In the genomic region with DNA sequence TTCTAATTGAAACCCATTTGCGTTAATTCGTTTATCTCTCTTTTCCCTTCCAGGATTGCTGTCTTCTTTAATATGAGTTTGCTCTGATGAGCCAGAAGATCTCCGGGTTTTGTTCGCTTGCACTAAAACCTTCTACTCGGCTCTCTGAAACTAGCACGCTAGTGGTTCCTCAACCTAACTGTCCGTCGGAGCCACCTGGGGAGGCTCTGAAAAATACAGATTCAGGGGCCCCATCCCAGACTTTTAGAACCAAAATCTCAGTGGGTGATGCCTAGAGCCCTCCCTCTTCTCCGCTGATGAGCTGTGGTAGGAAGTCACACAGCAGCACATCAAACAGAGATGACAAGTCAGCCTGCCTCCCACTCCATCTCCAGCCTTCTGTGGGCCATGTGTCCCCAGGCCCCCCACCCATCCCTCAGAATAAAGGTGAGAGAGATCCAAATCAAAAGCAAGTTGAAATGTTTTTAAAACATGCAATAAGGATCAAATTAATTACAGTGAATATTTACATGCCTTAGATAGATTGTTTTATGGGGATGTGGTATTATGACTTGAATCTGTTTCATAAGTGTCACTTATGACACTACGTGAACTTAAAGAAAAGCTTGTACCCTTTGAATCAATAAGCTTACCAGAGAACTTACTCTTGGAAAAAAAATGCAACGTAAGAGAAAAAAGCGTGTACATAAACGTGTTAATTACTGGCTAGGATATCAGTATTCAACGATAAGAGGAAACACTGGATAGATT, we compare ENCODE assay signal across 21 cellular contexts. TPM values are rescaled to one million over a fixed set of nuclear protein-coding genes. Genes with fewer than 3 reads are reported as not detected.
DNase-seq lines count a peak whose midpoint lies in the region; ATAC-seq and TF ChIP-seq lines count a peak whose summit lies in the region.
"Had no signal": no experiment of that assay in that cellular context is flagged by ENCODE, and none has a peak within 500 bp of the region (broad histone marks: within the 10 kb centered on the region; RNA-seq: fewer than 3 reads in every experiment).

No MANE protein-coding gene starts in this region.

- no peaks in the 10 kb centered on the region for H3K9me3 ChIP-seq in smooth muscle cell (replicated peaks; ENCODE audit: low read depth)

- 93% methylated on average over 14 of the region's 14 CpGs for WGBS in smooth muscle cell (ENCODE audit: low lambda C conversion rate)

- TF ChIP-seq CTCF in RWPE1 (conservative IDR thresholded peaks at IDR 0.05; ENCODE audit: low read depth): no peak
- no peak for TF ChIP-seq CTCF in smooth muscle cell (IDR thresholded peaks at IDR 0.05; ENCODE audit: borderline replicate concordance, insufficient read depth, poor library complexity, severe bottlenecking)

- ATAC-seq in left lobe of liver (no peak), HG03442 (IDR thresholded peaks at IDR 0.05; ENCODE audit: unreplicated experiment) (no peak)
- no peak for ATAC-seq in effector memory CD8-positive, alpha-beta T cell (replicated peaks)
- ATAC-seq: GM12878 had no signal

- no peaks in the 10 kb centered on the region for H3K4me1 ChIP-seq in smooth muscle cell (ENCODE audit: low read depth)

- POLR2A ChIA-PET in RWPE1 (lab: Yijun Ruan, JAX; ENCODE audit: low non-redundant PET): no interaction called here

- H3K4me3 ChIP-seq in smooth muscle cell: no peak overlapping the region
- H3K4me3 ChIP-seq: ascending aorta, GM12878, GM23248 had no signal

- H3K27me3 Mint-ChIP-seq in effector memory CD8-positive, alpha-beta T cell: peaks cover 34 to 46% of the 10 kb centered on the region in 2 donors

- H3K4me2 ChIP-seq in smooth muscle cell: peak overlapping the region; percentile 32

- no peaks in the 10 kb centered on the region for H4K20me1 ChIP-seq in smooth muscle cell (ENCODE audit: low read depth)

- H3K36me3 Mint-ChIP-seq in effector memory CD8-positive, alpha-beta T cell (ENCODE audit: insufficient read depth): no peaks in the 10 kb centered on the region

- H3K4me1 Mint-ChIP-seq in effector memory CD8-positive, alpha-beta T cell (ENCODE audit: low read depth in 2 of 2): no peaks in the 10 kb centered on the region

- no peak overlapping the region for H3K27ac Mint-ChIP-seq in effector memory CD8-positive, alpha-beta T cell
- H3K27ac Mint-ChIP-seq: activated naive CD4-positive, alpha-beta T cell treated with anti-CD3 and anti-CD28 coated beads for 36 hours had no signal

- no peak overlapping the region for H3K4me3 Mint-ChIP-seq in effector memory CD8-positive, alpha-beta T cell
- H3K4me3 Mint-ChIP-seq: activated naive CD4-positive, alpha-beta T cell treated with anti-CD3 and anti-CD28 coated beads for 36 hours had no signal

- peak; percentile 81 for DNase-seq in DMS 273 (lab: John Stamatoyannopoulos, UW; ENCODE audit: unreplicated experiment)
- DNase-seq in RWPE1 (ENCODE audit: low spot score): no peak
- DNase-seq in left lobe of liver (ENCODE audit: low spot score): peak; percentile 26
- no peak for DNase-seq in smooth muscle cell (lab: John Stamatoyannopoulos, UW; ENCODE audit: unreplicated experiment)
- no peak for DNase-seq in NCI-H526 (lab: John Stamatoyannopoulos, UW)
- no peak for DNase-seq in effector memory CD8-positive, alpha-beta T cell
- no peak for DNase-seq in NCI-H82 (lab: John Stamatoyannopoulos, UW)
- DNase-seq: activated CD4-positive, alpha-beta T cell treated with anti-CD3 and anti-CD28 coated beads for 4 hours; activated naive CD4-positive, alpha-beta T cell treated with anti-CD3 and anti-CD28 coated beads for 36 hours; AML-193; cortex of kidney; NCI-H2107; stimulated activated CD4-positive, alpha-beta T cell treated with anti-CD3 and anti-CD28 coated beads, Interleukin-2, amount 100 ng/mL, for 24 hours had no signal

- no peaks in the 10 kb centered on the region for H3F3A ChIP-seq in smooth muscle cell (ENCODE audit: low read depth)

- no peak overlapping the region for H3K9ac ChIP-seq in smooth muscle cell (ENCODE audit: low read depth)
- H3K9ac ChIP-seq: GM23248 had no signal

- H3K27ac ChIP-seq in RWPE1: peak overlapping the region; percentile 61
- H3K27ac ChIP-seq in smooth muscle cell (ENCODE audit: low read depth): no peak overlapping the region
- H3K27ac ChIP-seq: GM23248, HL-60 had no signal

- H3K27me3 ChIP-seq in smooth muscle cell (ENCODE audit: low read depth): no peaks in the 10 kb centered on the region
- H3K27me3 ChIP-seq: ascending aorta had no signal

- no peaks in the 10 kb centered on the region for H3K36me3 ChIP-seq in smooth muscle cell (ENCODE audit: low read depth)
- H3K36me3 ChIP-seq: ascending aorta had no signal

- no peak overlapping the region for H2AFZ ChIP-seq in smooth muscle cell (ENCODE audit: low read depth)
- H2AFZ ChIP-seq: GM23248 had no signal

- CTCF ChIA-PET in RWPE1 (lab: Yijun Ruan, JAX): interaction anchor here (0.5 to 0.7 kb wide), 3 partner anchors 64 to 953 kb away, joined by 3 to 4 read pairs (median 4); no protein-coding TSS in a partner anchor

- no peaks in the 10 kb centered on the region for H3K79me2 ChIP-seq in smooth muscle cell (ENCODE audit: low read depth)

- peaks cover 0 to 7% of the 10 kb centered on the region in 2 donors for H3K9me3 Mint-ChIP-seq in effector memory CD8-positive, alpha-beta T cell

RNA-seq across cellular contexts. Expression of a gene that starts 16.4 kb away (rescaled TPM):
- total RNA-seq in left lobe of liver: 95.7 TPM
- not detected in 2 replicates for total RNA-seq in smooth muscle cell
- not detected in 2 replicates for polyA plus RNA-seq in smooth muscle cell
- total RNA-seq: activated naive CD4-positive, alpha-beta T cell treated with anti-CD3 and anti-CD28 coated beads for 36 hours; ascending aorta; epithelial cell of proximal tubule; GM12878; GM23248; renal cortical epithelial cell had no signal
- polyA plus RNA-seq: GM12878, GM23248, neural cell had no signal

RNA-seq across cellular contexts. Expression of a gene that starts 20.7 kb away (rescaled TPM):
- total RNA-seq in left lobe of liver (0.93 TPM), smooth muscle cell (not detected in 2 replicates)
- polyA plus RNA-seq in smooth muscle cell: 0.13 TPM in 1 of 2 replicates, not detected in the other
- total RNA-seq: activated naive CD4-positive, alpha-beta T cell treated with anti-CD3 and anti-CD28 coated beads for 36 hours; ascending aorta; epithelial cell of proximal tubule; GM23248; renal cortical epithelial cell had no signal
- polyA plus RNA-seq: GM12878, GM23248, neural cell had no signal

Comparison
In these comparisons a context has a peak if more than half of its experiments do, and no peak if none do; other contexts are left out.
1. DNase-seq: peak in DMS 273 (single experiment) and left lobe of liver (single experiment); none in RWPE1 (single experiment), smooth muscle cell (single experiment), NCI-H526 (0 of 2), effector memory CD8-positive, alpha-beta T cell (0 of 3) and NCI-H82 (single experiment).
2. RNA of a gene that starts 16.4 kb away (total RNA-seq): 95.7 TPM in left lobe of liver (single experiment); not detected in smooth muscle cell; every median in the first group is over 10 times any median in the second.